12 cellular contexts compared by ENCODE assay signal in genomic region chr1:98322966-98323365, GRCh38.
DNase-seq lines count a peak whose midpoint lies in the region; ATAC-seq, FAIRE-seq and TF ChIP-seq lines count a peak whose summit lies in the region.
"Had no signal": no experiment of that assay in that cellular context is flagged by ENCODE, and none has a peak within 500 bp of the region (broad histone marks: within the 10 kb centered on the region; RNA-seq: fewer than 3 reads in every experiment).

No MANE protein-coding gene starts in this region.

- in situ Hi-C loops in HAP-1 (cut with MboI; ENCODE audit: low sequenced_read_pairs), result no loop called here
- in situ Hi-C loops in gastrocnemius medialis (cut with MboI; ENCODE audit: low sequenced_read_pairs in 4 of 4), result no loop called here

- peak overlapping the region; percentile 48 for H3K9ac ChIP-seq in mesenchymal stem cell (ENCODE audit: low read length)

- no peaks in the 10 kb centered on the region for H3K27me3 ChIP-seq in AG04450 (ENCODE audit: control insufficient read depth, insufficient read depth, low read length)
- H3K27me3 ChIP-seq in bronchial epithelial cell (ENCODE audit: control insufficient read depth, insufficient read depth, low read length), result no peaks in the 10 kb centered on the region
- no peaks in the 10 kb centered on the region for H3K27me3 ChIP-seq in mesenchymal stem cell (ENCODE audit: control insufficient read depth in 1 of 2, insufficient read depth in 1 of 2, low read length in 2 of 2)
- H3K27me3 ChIP-seq in HAP-1 (ENCODE audit: low read depth), result peaks cover 4% of the 10 kb centered on the region; the same call in 1 of the 2 replicates
- no peaks in the 10 kb centered on the region for H3K27me3 ChIP-seq in gastrocnemius medialis
- H3K27me3 ChIP-seq: cardiac muscle cell, uterus had no signal

- no peak for DNase-seq in AG04450 (ENCODE audit: low read depth, low spot score)
- DNase-seq in LoVo (ENCODE audit: low spot score), result peak; percentile 16
- DNase-seq in bronchial epithelial cell (ENCODE audit: low read depth), result peak; percentile 59
- DNase-seq in mesenchymal stem cell, result no peak
- no peak for DNase-seq in HAP-1 (ENCODE audit: low spot score in 2 of 2)
- DNase-seq in NCI-H2171 (lab: John Stamatoyannopoulos, UW), result no peak
- DNase-seq in NCI-H128 (lab: John Stamatoyannopoulos, UW; ENCODE audit: unreplicated experiment), result no peak
- DNase-seq in gastrocnemius medialis, result no peak
- DNase-seq: activated gamma-delta T cell, NCI-H510A, uterus had no signal

- no peak overlapping the region for H3K18ac ChIP-seq in mesenchymal stem cell (ENCODE audit: low read depth in 1 of 2, low read length in 2 of 2)

- H2BK12ac ChIP-seq in mesenchymal stem cell (ENCODE audit: low read length in 2 of 2), result no peak overlapping the region

- ATAC-seq in gastrocnemius medialis, result no peak

- FAIRE-seq in bronchial epithelial cell (lab: Jason Lieb, UNC), result no peak

- no peak overlapping the region for H2AFZ ChIP-seq in mesenchymal stem cell (ENCODE audit: low read depth, low read length)

- H3K4ac ChIP-seq in mesenchymal stem cell (ENCODE audit: low read depth in 1 of 2, low read length in 2 of 2), result no peak overlapping the region

- H3K4me3 ChIP-seq in AG04450 (ENCODE audit: low read depth, low read length), result no peak overlapping the region
- no peak overlapping the region for H3K4me3 ChIP-seq in bronchial epithelial cell (ENCODE audit: low read depth, low read length)
- no peak overlapping the region for H3K4me3 ChIP-seq in mesenchymal stem cell (ENCODE audit: insufficient read depth in 1 of 2, low read depth in 1 of 2, low read length in 2 of 2)
- H3K4me3 ChIP-seq in HAP-1, result no peak overlapping the region
- no peak overlapping the region for H3K4me3 ChIP-seq in gastrocnemius medialis
- H3K4me3 ChIP-seq: cardiac muscle cell, uterus had no signal

- H4K8ac ChIP-seq in mesenchymal stem cell (ENCODE audit: low read length), result no peak overlapping the region

- H3K36me3 ChIP-seq in bronchial epithelial cell (ENCODE audit: control insufficient read depth, insufficient read depth, low read length) (no peaks in the 10 kb centered on the region), mesenchymal stem cell (ENCODE audit: control insufficient read depth in 1 of 2, insufficient read depth in 2 of 2, low read depth in 1 of 2, low read length in 2 of 2) (no peaks in the 10 kb centered on the region), HAP-1 (replicated peaks) (no peaks in the 10 kb centered on the region), gastrocnemius medialis (no peaks in the 10 kb centered on the region)
- H3K36me3 ChIP-seq: cardiac muscle cell, uterus had no signal

- no peak overlapping the region for H2BK15ac ChIP-seq in mesenchymal stem cell (ENCODE audit: low read depth, poor library complexity, severe bottlenecking)

- POLR2A ChIA-PET in AG04450 (lab: Yijun Ruan, JAX), result no interaction called here

- H3K9me3 ChIP-seq in AG04450 (ENCODE audit: control insufficient read depth, insufficient read depth, low read length) (no peaks in the 10 kb centered on the region), mesenchymal stem cell (ENCODE audit: control insufficient read depth, low read length) (no peaks in the 10 kb centered on the region), HAP-1 (no peaks in the 10 kb centered on the region), gastrocnemius medialis (no peaks in the 10 kb centered on the region)
- H3K9me3 ChIP-seq: uterus had no signal

- no peak overlapping the region for H3K4me2 ChIP-seq in mesenchymal stem cell (ENCODE audit: low read length, poor library complexity, severe bottlenecking)

- TF ChIP-seq CTCF in AG04450 (IDR thresholded peaks at IDR 0.05; ENCODE audit: low read depth, low read length) (no peak), bronchial epithelial cell (IDR thresholded peaks at IDR 0.05; ENCODE audit: insufficient read depth, low read length, severe bottlenecking) (no peak), gastrocnemius medialis (IDR thresholded peaks at IDR 0.05 in 4 of 5, conservative IDR thresholded peaks at IDR 0.05 in 1 of 5) (no peak)

- no peak overlapping the region for H3K23ac ChIP-seq in mesenchymal stem cell (ENCODE audit: low read length in 2 of 2)

- H3K79me1 ChIP-seq in mesenchymal stem cell (replicated peaks; ENCODE audit: low read length, poor library complexity, severe bottlenecking), result no peaks in the 10 kb centered on the region

- no peak overlapping the region for H2AK5ac ChIP-seq in mesenchymal stem cell (ENCODE audit: low read length, severe bottlenecking)

- H3K27ac ChIP-seq in AG04450 (ENCODE audit: low read depth, low read length) (peak overlapping the region; percentile 76), mesenchymal stem cell (ENCODE audit: low read length, poor library complexity, severe bottlenecking) (peak overlapping the region; percentile 99), gastrocnemius medialis (no peak overlapping the region)
- H3K27ac ChIP-seq: cardiac muscle cell, uterus had no signal

- H2BK5ac ChIP-seq in mesenchymal stem cell (ENCODE audit: low read depth, low read length, poor library complexity, severe bottlenecking), result no peak overlapping the region

- intact Hi-C loops in gastrocnemius medialis (cut with DNase I; ENCODE audit: low total_unique reads), result no loop called here

- no peak overlapping the region for H2BK120ac ChIP-seq in mesenchymal stem cell (ENCODE audit: low read depth, low read length)

- CTCF ChIA-PET in AG04450 (lab: Charles Lee), result no interaction called here

- WGBS in mesenchymal stem cell, result 0% methylated on average over 1 of the region's 1 CpG

- H3K14ac ChIP-seq in mesenchymal stem cell (ENCODE audit: low read length in 2 of 2), result no peak overlapping the region

- no peak for TF ChIP-seq POLR2A in gastrocnemius medialis (IDR thresholded peaks at IDR 0.05)

- H4K91ac ChIP-seq in mesenchymal stem cell (ENCODE audit: low read length), result no peak overlapping the region

- H3K4me1 ChIP-seq in mesenchymal stem cell (ENCODE audit: control insufficient read depth, insufficient read depth, low read depth, low read length), result peaks cover 4% of the 10 kb centered on the region
- H3K4me1 ChIP-seq in HAP-1, result no peaks in the 10 kb centered on the region
- no peaks in the 10 kb centered on the region for H3K4me1 ChIP-seq in gastrocnemius medialis
- H3K4me1 ChIP-seq: uterus had no signal

Comparison
In these comparisons a context has a peak if more than half of its experiments do, and no peak if none do; other contexts are left out.
1. DNase-seq: peak in LoVo (single experiment) and bronchial epithelial cell (single experiment); none in AG04450 (single experiment), mesenchymal stem cell (single experiment), HAP-1 (0 of 2), NCI-H2171 (single experiment), NCI-H128 (single experiment) and gastrocnemius medialis (0 of 2).
2. H3K27ac ChIP-seq: peak in AG04450 (single experiment) and mesenchymal stem cell (single experiment); none in gastrocnemius medialis (0 of 4).